Comparison of ENCODE assay signal across 1 cellular context in the genomic region with DNA sequence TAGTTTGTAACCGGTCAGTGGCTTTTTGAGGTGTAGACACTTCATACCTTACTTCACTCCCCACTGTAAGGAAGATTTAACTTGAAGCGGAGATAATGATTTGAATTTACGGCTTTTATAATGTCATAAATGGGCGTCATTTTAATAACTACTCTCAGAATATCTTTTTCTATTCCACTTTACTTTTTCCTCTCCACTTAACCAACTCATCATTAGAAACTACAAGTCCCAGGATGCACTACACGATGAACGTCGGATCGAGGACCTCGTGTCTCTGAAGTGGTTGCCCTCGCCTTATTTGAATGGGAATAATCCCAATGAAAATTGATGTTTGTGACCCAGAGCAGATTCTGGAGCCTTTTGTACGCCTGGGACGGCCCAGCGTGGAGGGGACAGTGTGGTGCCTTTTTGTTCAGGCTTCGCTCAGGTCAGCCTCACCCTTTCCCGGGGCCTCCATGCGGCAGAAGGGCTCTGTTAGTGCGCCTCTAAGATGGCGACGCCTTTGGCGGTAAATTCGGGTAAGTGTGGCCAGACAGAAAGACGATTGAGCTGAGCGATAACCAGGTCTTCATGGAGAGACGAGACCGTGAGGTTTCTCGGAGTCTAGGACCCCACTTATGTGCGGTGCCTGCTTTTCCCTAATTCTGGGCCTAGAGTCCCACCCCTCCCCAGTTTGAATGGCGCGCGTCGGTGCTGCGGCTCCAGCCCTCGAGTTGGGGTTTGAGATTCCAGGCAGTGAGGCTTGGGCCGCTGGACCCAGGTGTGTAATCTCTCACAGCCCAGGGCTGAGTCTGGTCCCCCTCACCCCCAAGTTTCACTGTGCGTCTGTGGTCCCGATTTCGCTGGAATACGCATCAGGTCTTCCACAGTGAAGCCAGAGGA.
TF ChIP-seq lines count a peak whose summit lies in the region.

NUP205 (plus strand) TSS at position 463 of the 882 bp plus-strand sequence; CDS start at position 491, 28 bp downstream.

TF ChIP-seq in HepG2, 621 proteins besides CTCF, POLR2A, EP300 and RAD21 (continued from another document and continues in another):
- no peak for TF ChIP-seq GABPA (IDR thresholded peaks at IDR 0.05; ENCODE audit: low read depth, low read length)
- TF ChIP-seq GABPA (CRISPR knock-in tag; IDR thresholded peaks at IDR 0.05; ENCODE audit: low read depth) = peak; percentile 73
- TF ChIP-seq ZNF350 (CRISPR knock-in tag; IDR thresholded peaks at IDR 0.05; ENCODE audit: borderline replicate concordance, low read depth) = peak; percentile 65; the same call in 1 of the 2 replicates
- peak; percentile 83 for TF ChIP-seq ZGPAT (CRISPR knock-in tag; IDR thresholded peaks at IDR 0.05)
- TF ChIP-seq DNMT1 (CRISPR knock-in tag; IDR thresholded peaks at IDR 0.05) = no peak
- TF ChIP-seq SUZ12 (IDR thresholded peaks at IDR 0.05; ENCODE audit: low read depth, low read length) = peak; percentile 77
- peak; percentile 89 for TF ChIP-seq POLR2G (IDR thresholded peaks at IDR 0.05; ENCODE audit: low read depth, low read length)
- TF ChIP-seq PRDM4 (CRISPR knock-in tag; IDR thresholded peaks at IDR 0.05; ENCODE audit: borderline replicate concordance) = no peak; the same call in 1 of the 2 replicates
- TF ChIP-seq, protein P1, sequence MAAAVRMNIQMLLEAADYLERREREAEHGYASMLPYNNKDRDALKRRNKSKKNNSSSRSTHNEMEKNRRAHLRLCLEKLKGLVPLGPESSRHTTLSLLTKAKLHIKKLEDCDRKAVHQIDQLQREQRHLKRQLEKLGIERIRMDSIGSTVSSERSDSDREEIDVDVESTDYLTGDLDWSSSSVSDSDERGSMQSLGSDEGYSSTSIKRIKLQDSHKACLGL (CRISPR knock-in tag; IDR thresholded peaks at IDR 0.05) = peak; percentile 75; the same call in 1 of the 2 replicates
- peak; percentile 92 for TF ChIP-seq MYC (CRISPR knock-in tag; IDR thresholded peaks at IDR 0.05; ENCODE audit: borderline replicate concordance)
- TF ChIP-seq HNRNPLL (IDR thresholded peaks at IDR 0.05; ENCODE audit: low read depth, low read length, poor library complexity, severe bottlenecking) = no peak
- no peak for TF ChIP-seq SAFB2 (CRISPR knock-in tag; IDR thresholded peaks at IDR 0.05; ENCODE audit: borderline replicate concordance, low read depth)
- TF ChIP-seq YEATS4 (CRISPR knock-in tag; IDR thresholded peaks at IDR 0.05; ENCODE audit: borderline replicate concordance) = peak; percentile 83
- no peak for TF ChIP-seq TCF12 (IDR thresholded peaks at IDR 0.05)
- TF ChIP-seq TCF12 (CRISPR knock-in tag; IDR thresholded peaks at IDR 0.05) = no peak
- TF ChIP-seq, protein P2, sequence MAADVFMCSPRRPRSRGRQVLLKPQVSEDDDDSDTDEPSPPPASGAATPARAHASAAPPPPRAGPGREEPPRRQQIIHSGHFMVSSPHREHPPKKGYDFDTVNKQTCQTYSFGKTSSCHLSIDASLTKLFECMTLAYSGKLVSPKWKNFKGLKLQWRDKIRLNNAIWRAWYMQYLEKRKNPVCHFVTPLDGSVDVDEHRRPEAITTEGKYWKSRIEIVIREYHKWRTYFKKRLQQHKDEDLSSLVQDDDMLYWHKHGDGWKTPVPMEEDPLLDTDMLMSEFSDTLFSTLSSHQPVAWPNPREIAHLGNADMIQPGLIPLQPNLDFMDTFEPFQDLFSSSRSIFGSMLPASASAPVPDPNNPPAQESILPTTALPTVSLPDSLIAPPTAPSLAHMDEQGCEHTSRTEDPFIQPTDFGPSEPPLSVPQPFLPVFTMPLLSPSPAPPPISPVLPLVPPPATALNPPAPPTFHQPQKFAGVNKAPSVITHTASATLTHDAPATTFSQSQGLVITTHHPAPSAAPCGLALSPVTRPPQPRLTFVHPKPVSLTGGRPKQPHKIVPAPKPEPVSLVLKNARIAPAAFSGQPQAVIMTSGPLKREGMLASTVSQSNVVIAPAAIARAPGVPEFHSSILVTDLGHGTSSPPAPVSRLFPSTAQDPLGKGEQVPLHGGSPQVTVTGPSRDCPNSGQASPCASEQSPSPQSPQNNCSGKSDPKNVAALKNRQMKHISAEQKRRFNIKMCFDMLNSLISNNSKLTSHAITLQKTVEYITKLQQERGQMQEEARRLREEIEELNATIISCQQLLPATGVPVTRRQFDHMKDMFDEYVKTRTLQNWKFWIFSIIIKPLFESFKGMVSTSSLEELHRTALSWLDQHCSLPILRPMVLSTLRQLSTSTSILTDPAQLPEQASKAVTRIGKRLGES (CRISPR knock-in tag; IDR thresholded peaks at IDR 0.05; ENCODE audit: borderline replicate concordance) = no peak
- TF ChIP-seq TBX2 (CRISPR knock-in tag; IDR thresholded peaks at IDR 0.05; ENCODE audit: borderline replicate concordance) = peak; percentile 67
- no peak for TF ChIP-seq ZFP41 (CRISPR knock-in tag; IDR thresholded peaks at IDR 0.05; ENCODE audit: borderline replicate concordance)
- TF ChIP-seq TSC22D2 (CRISPR knock-in tag; IDR thresholded peaks at IDR 0.05; ENCODE audit: borderline replicate concordance) = peak; percentile 29; the same call in 1 of the 2 replicates
- TF ChIP-seq SIN3A (IDR thresholded peaks at IDR 0.05; ENCODE audit: borderline replicate concordance, low read depth, low read length) = peak; percentile 77
- no peak for TF ChIP-seq ZNF251 (CRISPR knock-in tag; IDR thresholded peaks at IDR 0.05)
- no peak for TF ChIP-seq ZNF772 (CRISPR knock-in tag; IDR thresholded peaks at IDR 0.05)
- peak; percentile 48; the same call in 1 of the 2 replicates for TF ChIP-seq NFRKB (IDR thresholded peaks at IDR 0.05)
- TF ChIP-seq BRCA1 (CRISPR knock-in tag; IDR thresholded peaks at IDR 0.05) = no peak
- no peak for TF ChIP-seq ZNF367 (CRISPR knock-in tag; IDR thresholded peaks at IDR 0.05; ENCODE audit: borderline replicate concordance)
- TF ChIP-seq KAT7 (CRISPR knock-in tag; IDR thresholded peaks at IDR 0.05; ENCODE audit: borderline replicate concordance) = no peak
- TF ChIP-seq SNAPC4 (CRISPR knock-in tag; IDR thresholded peaks at IDR 0.05) = no peak
- TF ChIP-seq FLYWCH1 (CRISPR knock-in tag; IDR thresholded peaks at IDR 0.05) = no peak
- peak; percentile 88 for TF ChIP-seq ZFY (CRISPR knock-in tag; IDR thresholded peaks at IDR 0.05)
- peak; percentile 74; the same call in 1 of the 2 replicates for TF ChIP-seq ZNF205 (CRISPR knock-in tag; IDR thresholded peaks at IDR 0.05)
- TF ChIP-seq NBN (conservative IDR thresholded peaks at IDR 0.05) = no peak
- TF ChIP-seq ZNF557 (CRISPR knock-in tag; IDR thresholded peaks at IDR 0.05) = no peak; the same call in 1 of the 2 replicates
- TF ChIP-seq ZNF331 (CRISPR knock-in tag; IDR thresholded peaks at IDR 0.05) = no peak
- TF ChIP-seq, protein P3, sequence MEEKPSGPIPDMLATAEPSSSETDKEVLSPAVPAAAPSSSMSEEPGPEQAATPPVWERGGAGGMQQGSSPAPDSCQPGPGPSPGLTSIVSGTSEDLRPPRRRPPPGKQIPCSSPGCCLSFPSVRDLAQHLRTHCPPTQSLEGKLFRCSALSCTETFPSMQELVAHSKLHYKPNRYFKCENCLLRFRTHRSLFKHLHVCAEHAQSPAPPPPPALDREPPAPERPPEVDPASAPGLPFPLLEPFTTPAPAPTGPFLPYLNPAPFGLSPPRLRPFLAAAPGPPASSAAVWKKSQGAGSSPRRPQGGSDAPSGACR (CRISPR knock-in tag; IDR thresholded peaks at IDR 0.05) = peak; percentile 26; the same call in 1 of the 2 replicates
- TF ChIP-seq ATM (IDR thresholded peaks at IDR 0.05; ENCODE audit: borderline replicate concordance) = no peak
- TF ChIP-seq ZNF362 (CRISPR knock-in tag; IDR thresholded peaks at IDR 0.05; ENCODE audit: borderline replicate concordance) = no peak; the same call in 1 of the 2 replicates
- TF ChIP-seq ZNF75D (CRISPR knock-in tag; IDR thresholded peaks at IDR 0.05; ENCODE audit: borderline replicate concordance) = 0 out of 2 replicates have a peak, but pooled peaks have one; percentile 79
- no peak for TF ChIP-seq PATZ1 (CRISPR knock-in tag; IDR thresholded peaks at IDR 0.05)
- no peak for TF ChIP-seq FIP1L1 (IDR thresholded peaks at IDR 0.05; ENCODE audit: borderline replicate concordance, insufficient read depth, low read depth, low read length)
- TF ChIP-seq ZNF850 (CRISPR knock-in tag; conservative IDR thresholded peaks at IDR 0.05) = no peak
